ENCODE assay signal across 8 cellular contexts in the genomic region with DNA sequence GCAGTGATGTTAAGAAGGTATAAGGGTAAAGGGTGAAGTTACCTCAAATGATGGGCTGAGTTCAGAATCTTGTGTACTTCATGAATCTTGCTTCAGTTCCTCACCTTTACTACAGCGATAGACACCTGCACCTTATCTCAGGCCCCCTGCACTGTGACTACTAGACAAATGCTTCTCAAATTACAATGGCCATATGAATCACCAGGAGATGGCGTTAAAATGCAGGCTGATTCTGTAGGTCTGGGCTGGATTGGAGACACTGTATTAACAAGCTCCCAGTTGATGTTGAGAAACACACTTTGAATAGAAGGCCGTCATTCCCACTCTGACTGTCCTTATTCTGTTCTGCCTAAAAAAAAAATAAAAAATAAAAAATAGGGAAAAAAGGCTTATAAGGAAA. TPM values are rescaled to one million over a fixed set of nuclear protein-coding genes. Genes with fewer than 3 reads are reported as not detected.
A peak's percentile ranks its signal among the peaks of the same experiment; 100 is the strongest.
DNase-seq lines count a peak whose midpoint lies in the region; ATAC-seq and TF ChIP-seq lines count a peak whose summit lies in the region.

No MANE protein-coding gene starts in this region.

- no peak overlapping the region; the same call in 1 of the 2 replicates for H3K27ac Mint-ChIP-seq in HFFc6

- TF ChIP-seq CTCF in AG04449 (IDR thresholded peaks at IDR 0.05; ENCODE audit: insufficient read depth, low read length, missing control alignments): peak; percentile 62
- TF ChIP-seq CTCF in HFFc6 (IDR thresholded peaks at IDR 0.05): peak; percentile 76
- TF ChIP-seq CTCF in left ventricle myocardium inferior (IDR thresholded peaks at IDR 0.05; ENCODE audit: borderline replicate concordance): peak; percentile 35

- ATAC-seq in GM21515 (IDR thresholded peaks at IDR 0.05; ENCODE audit: unreplicated experiment): no peak

- H3K27ac ChIP-seq in left ventricle myocardium inferior (replicated peaks): no peak overlapping the region

- DNase-seq in AG04449 (ENCODE audit: low read depth, low spot score) (peak; percentile 16), HFFc6 (peak; percentile 61), SHP77 (lab: John Stamatoyannopoulos, UW) (peak; percentile 12 to 31), left ventricle myocardium inferior (no peak), MG63 (no peak), posterior vena cava (ENCODE audit: low spot score) (no peak), foreskin melanocyte (no peak)

- intact Hi-C loops in left ventricle myocardium inferior (cut with micrococcal nuclease) (no loop called here), posterior vena cava (cut with DNase I) (no loop called here)

- no peak overlapping the region for H3K4me3 Mint-ChIP-seq in HFFc6

- no peaks in the 10 kb centered on the region for H3K9me3 ChIP-seq in left ventricle myocardium inferior (replicated peaks)
- no peaks in the 10 kb centered on the region; the same call in 1 of the 2 replicates for H3K9me3 ChIP-seq in MG63

- peaks cover 9% of the 10 kb centered on the region for H3K4me1 Mint-ChIP-seq in HFFc6 (ENCODE audit: low read depth)

- H3K4me3 ChIP-seq in AG04449 (ENCODE audit: low read depth, low read length) (no peak overlapping the region), left ventricle myocardium inferior (no peak overlapping the region), MG63 (no peak overlapping the region)

- H3K4me1 ChIP-seq in left ventricle myocardium inferior: no peaks in the 10 kb centered on the region

- peaks cover 38% of the 10 kb centered on the region for H3K36me3 Mint-ChIP-seq in HFFc6 (ENCODE audit: low read depth)

- CTCF ChIA-PET in AG04449 (lab: Yijun Ruan, JAX): interaction anchor here (0.6 to 4.3 kb wide), 25 partner anchors 9 to 505 kb away, joined by 3 to 119 read pairs (median 4); a partner anchor contains a TSS

- no peaks in the 10 kb centered on the region for H3K27me3 ChIP-seq in left ventricle myocardium inferior (ENCODE audit: low read depth)
- H3K27me3 ChIP-seq in MG63: no peaks in the 10 kb centered on the region

- H3K27me3 Mint-ChIP-seq in HFFc6 (ENCODE audit: insufficient read depth): peaks cover 3% of the 10 kb centered on the region; the same call in 1 of the 2 replicates

- H3K36me3 ChIP-seq in left ventricle myocardium inferior (peaks cover 90% of the 10 kb centered on the region), MG63 (peaks cover 95% of the 10 kb centered on the region)

- no peaks in the 10 kb centered on the region for H3K9me3 Mint-ChIP-seq in HFFc6

- POLR2A ChIA-PET in AG04449 (lab: Yijun Ruan, JAX): interaction anchor here (1.6 kb wide), 1 partner anchor 499 kb away, joined by 7 read pairs; no protein-coding TSS in a partner anchor

RNA-seq across cellular contexts. Expression of a gene that starts 29.8 kb away (rescaled TPM):
- total RNA-seq in HFFc6 (2021; fragmentation: NEBNext Ultra II Directional; extraction: Animal tissue kit (Norgen Biotek cat#: 25700)): 100 to 1,000 TPM; 163 to 199 (median 179) TPM
- total RNA-seq in left ventricle myocardium inferior (66.1 TPM), posterior vena cava (100 to 1,000 TPM in 1 of 2 donors, 10 to 100 TPM in 1; 85.9 to 113 TPM)
- total RNA-seq in MG63 (2014; rRNA removed; shearing (Covaris generic); ENCODE audit: low replicate concordance): 433 and 1,067 TPM in 2 replicates

Comparison
In these comparisons a context has a peak if more than half of its experiments do, and no peak if none do; other contexts are left out.
1. DNase-seq: peak in AG04449 (single experiment), HFFc6 (single experiment) and SHP77 (2 of 2); none in left ventricle myocardium inferior (single experiment), MG63 (single experiment), posterior vena cava (single experiment) and foreskin melanocyte (single experiment).
2. Peak in every context shown above with its lines, with median percentiles within 50 percentile points of each other: CTCF ChIP-seq.